ENCODE assay signal across 1 cellular context in the genomic region with DNA sequence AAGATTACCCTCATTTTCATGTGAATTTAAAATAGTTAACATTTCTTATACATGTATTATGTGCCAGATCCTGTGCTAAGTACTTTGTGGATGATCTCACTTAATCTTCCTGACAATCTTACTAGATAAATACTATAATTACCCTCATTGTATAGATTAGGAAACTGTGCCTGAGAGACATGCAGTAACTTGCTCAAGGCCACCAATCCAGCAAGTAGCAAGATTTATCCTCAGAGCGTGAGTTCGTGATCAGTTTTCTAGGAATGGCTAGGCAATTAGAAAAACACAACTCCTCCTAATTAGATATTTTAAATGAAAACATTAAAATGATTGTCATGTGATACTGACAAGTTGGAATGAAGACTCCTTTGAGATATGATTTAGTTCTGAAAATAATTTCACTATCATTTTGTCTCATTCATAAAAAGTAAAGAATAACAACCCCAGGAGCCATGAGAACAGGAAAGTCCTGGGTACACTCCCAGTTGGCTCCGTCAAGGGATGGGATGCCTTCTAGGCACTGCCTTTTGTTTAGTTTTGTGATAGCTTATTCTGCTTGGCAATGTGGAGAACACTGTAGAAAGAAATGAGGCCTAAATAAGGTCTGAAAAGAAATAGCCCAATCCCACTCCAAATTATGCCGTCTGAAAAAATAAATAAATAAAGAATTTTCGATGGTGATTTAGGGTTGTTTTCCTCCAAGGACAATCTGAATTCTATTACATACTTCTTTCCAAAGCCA.
TF ChIP-seq lines count a peak whose summit lies in the region.

No MANE protein-coding gene starts in this region.

TF ChIP-seq in HEK293, 187 proteins besides CTCF, POLR2A, EP300 and RAD21 (continued from another document):
- TF ChIP-seq, protein P1, sequence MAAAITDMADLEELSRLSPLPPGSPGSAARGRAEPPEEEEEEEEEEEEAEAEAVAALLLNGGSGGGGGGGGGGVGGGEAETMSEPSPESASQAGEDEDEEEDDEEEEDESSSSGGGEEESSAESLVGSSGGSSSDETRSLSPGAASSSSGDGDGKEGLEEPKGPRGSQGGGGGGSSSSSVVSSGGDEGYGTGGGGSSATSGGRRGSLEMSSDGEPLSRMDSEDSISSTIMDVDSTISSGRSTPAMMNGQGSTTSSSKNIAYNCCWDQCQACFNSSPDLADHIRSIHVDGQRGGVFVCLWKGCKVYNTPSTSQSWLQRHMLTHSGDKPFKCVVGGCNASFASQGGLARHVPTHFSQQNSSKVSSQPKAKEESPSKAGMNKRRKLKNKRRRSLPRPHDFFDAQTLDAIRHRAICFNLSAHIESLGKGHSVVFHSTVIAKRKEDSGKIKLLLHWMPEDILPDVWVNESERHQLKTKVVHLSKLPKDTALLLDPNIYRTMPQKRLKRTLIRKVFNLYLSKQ (tag by site-specific recombination; IDR thresholded peaks at IDR 0.05; ENCODE audit: borderline replicate concordance): no peak
